1 cellular context compared by ENCODE assay signal in the genomic region with DNA sequence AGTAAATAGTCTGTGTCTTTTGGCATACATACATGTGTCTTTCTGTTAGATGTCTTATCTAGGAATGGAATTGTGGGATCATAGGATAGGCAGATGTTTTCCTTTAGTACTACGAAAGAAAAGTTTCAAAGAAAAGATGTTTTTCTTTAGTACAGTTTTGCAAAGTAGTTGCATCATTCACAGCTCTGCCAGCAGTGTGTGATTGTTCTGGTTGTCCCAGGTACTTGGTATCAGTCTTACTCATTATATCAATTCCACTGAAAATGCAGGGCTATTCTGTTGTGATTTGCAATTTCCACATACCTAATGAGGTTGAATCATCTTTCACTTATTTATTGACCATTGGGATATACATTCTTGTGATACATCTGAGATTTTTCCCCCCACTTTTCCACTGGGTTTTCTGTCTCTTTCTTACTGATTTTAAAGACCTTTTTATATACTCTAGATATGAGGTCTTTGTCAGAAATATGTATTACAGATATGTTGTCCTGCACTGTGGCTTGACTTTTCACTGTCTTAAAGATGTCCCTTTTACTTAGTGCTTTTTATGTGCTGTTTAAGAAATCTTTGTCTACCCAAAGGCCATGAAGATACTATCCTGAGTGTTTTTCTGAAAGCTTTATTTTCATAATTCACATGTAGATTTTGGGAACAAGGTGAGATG.
TF ChIP-seq lines count a peak whose summit lies in the region.

No MANE protein-coding gene starts in this region.

TF ChIP-seq in IMR-90, 13 proteins besides CTCF, POLR2A, EP300 and RAD21:
- TF ChIP-seq CEBPB (IDR thresholded peaks at IDR 0.05; ENCODE audit: low read depth, low read length) = peak; percentile 72
- no peak for TF ChIP-seq RCOR1 (IDR thresholded peaks at IDR 0.05; ENCODE audit: insufficient replicate concordance, low read length)
- TF ChIP-seq, protein P1, sequence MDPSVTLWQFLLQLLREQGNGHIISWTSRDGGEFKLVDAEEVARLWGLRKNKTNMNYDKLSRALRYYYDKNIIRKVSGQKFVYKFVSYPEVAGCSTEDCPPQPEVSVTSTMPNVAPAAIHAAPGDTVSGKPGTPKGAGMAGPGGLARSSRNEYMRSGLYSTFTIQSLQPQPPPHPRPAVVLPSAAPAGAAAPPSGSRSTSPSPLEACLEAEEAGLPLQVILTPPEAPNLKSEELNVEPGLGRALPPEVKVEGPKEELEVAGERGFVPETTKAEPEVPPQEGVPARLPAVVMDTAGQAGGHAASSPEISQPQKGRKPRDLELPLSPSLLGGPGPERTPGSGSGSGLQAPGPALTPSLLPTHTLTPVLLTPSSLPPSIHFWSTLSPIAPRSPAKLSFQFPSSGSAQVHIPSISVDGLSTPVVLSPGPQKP (IDR thresholded peaks at IDR 0.05; ENCODE audit: borderline replicate concordance, low read depth, low read length) = no peak
- TF ChIP-seq NFE2L2 (IDR thresholded peaks at IDR 0.05; ENCODE audit: low read depth, low read length) = no peak
